In the genomic region with DNA sequence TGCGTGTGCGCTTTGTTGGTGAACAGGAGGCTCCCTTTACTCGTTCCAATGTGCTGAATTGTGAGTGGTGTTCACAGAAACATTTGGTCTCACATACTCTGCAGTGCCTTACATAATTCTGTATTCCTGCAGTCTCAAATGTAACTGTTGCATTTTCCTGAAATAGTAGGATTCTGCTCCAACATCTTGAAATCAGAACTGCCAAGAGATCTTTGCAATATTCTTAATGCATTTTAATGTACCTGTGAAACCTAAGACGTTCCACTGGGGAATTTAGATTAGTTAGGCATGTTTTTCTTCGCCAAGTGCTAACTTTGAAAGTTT, we compare ENCODE assay signal across 13 cellular contexts.
DNase-seq lines count a peak whose midpoint lies in the region; ATAC-seq and TF ChIP-seq lines count a peak whose summit lies in the region.
"Had no signal": no experiment of that assay in that cellular context is flagged by ENCODE, and none has a peak within 500 bp of the region (broad histone marks: within the 10 kb centered on the region; RNA-seq: fewer than 3 reads in every experiment).

No MANE protein-coding gene starts in this region.

- H3K4me1 Mint-ChIP-seq in Caco-2 (ENCODE audit: low read depth, unreplicated experiment): peaks cover 17% of the 10 kb centered on the region
- H3K4me1 Mint-ChIP-seq in WTC11: peaks cover 26% of the 10 kb centered on the region
- H3K4me1 Mint-ChIP-seq in progenitor cell of endocrine pancreas (ENCODE audit: low read depth): peaks cover 15% of the 10 kb centered on the region

- H3K9me2 ChIP-seq in hepatocyte (replicated peaks; ENCODE audit: insufficient read depth): no peaks in the 10 kb centered on the region

- no peaks in the 10 kb centered on the region for H3K27me3 ChIP-seq in Caco-2 (replicated peaks; ENCODE audit: control insufficient read depth, insufficient read depth, low read length)
- peaks cover 50% of the 10 kb centered on the region for H3K27me3 ChIP-seq in hepatocyte

- peak overlapping the region; percentile 83 for H3K4me2 ChIP-seq in hepatocyte
- H3K4me2 ChIP-seq: BLaER1 had no signal

- H3K4me3 Mint-ChIP-seq in Caco-2 (ENCODE audit: unreplicated experiment): peak overlapping the region; percentile 86
- H3K4me3 Mint-ChIP-seq in WTC11: peak overlapping the region; percentile 86
- H3K4me3 Mint-ChIP-seq in progenitor cell of endocrine pancreas (ENCODE audit: low read depth): peak overlapping the region; percentile 76
- H3K4me3 Mint-ChIP-seq: activated naive CD8-positive, alpha-beta T cell treated with anti-CD3 and anti-CD28 coated beads, Interleukin-2, amount 10 ng/mL, durations not matched to agents 7 days and 5 days had no signal

- intact Hi-C loops in Caco-2 (cut with micrococcal nuclease; ENCODE audit: unreplicated experiment): loop anchor here (5.0 kb wide), 1 partner anchor 38 kb away; no protein-coding TSS in a partner anchor

- no peaks in the 10 kb centered on the region for H3K79me2 ChIP-seq in hepatocyte

- H3K9me3 Mint-ChIP-seq in Caco-2 (ENCODE audit: unreplicated experiment) (no peaks in the 10 kb centered on the region), WTC11 (no peaks in the 10 kb centered on the region), progenitor cell of endocrine pancreas (ENCODE audit: low read depth) (no peaks in the 10 kb centered on the region)
- H3K9me3 Mint-ChIP-seq: activated naive CD8-positive, alpha-beta T cell treated with anti-CD3 and anti-CD28 coated beads, Interleukin-2, amount 10 ng/mL, durations not matched to agents 7 days and 5 days had no signal

- POLR2A ChIA-PET in Caco-2 (lab: Charles Lee): no interaction called here
- POLR2A ChIA-PET in WTC11 (lab: Charles Lee): no interaction called here

- WGBS in hepatocyte (ENCODE audit: low lambda C conversion rate, missing lambda C conversion rate): 21% methylated on average over 5 of the region's 5 CpGs

- no TSS peak for BruUV-seq in Caco-2 (replicated peaks; lab: Mats Ljungman, UMichigan)

- peaks cover 22% of the 10 kb centered on the region for H3K4me1 ChIP-seq in Caco-2
- no peaks in the 10 kb centered on the region for H3K4me1 ChIP-seq in hepatocyte (ENCODE audit: insufficient read depth)

- H3K4me3 ChIP-seq in Caco-2 (ENCODE audit: low read depth, low read length) (peak overlapping the region; percentile 35), hepatocyte (peak overlapping the region; percentile 4)
- H3K4me3 ChIP-seq: BLaER1, upper lobe of right lung had no signal

- H3K36me3 ChIP-seq in Caco-2 (ENCODE audit: control insufficient read depth, insufficient read depth, low read length) (no peaks in the 10 kb centered on the region; the same call in 1 of the 2 replicates), hepatocyte (replicated peaks; ENCODE audit: insufficient read depth, low read depth) (no peaks in the 10 kb centered on the region)
- H3K36me3 ChIP-seq: BLaER1, upper lobe of right lung had no signal

- CTCF ChIA-PET in Caco-2 (lab: Charles Lee): no interaction called here
- CTCF ChIA-PET in WTC11 (lab: Charles Lee): interaction anchor here (0.9 to 1.6 kb wide), 4 partner anchors 13 to 323 kb away, joined by 3 to 4 read pairs (median 3); no protein-coding TSS in a partner anchor

- no peak overlapping the region for H2AFZ ChIP-seq in hepatocyte

- no peak for DNase-seq in Caco-2
- no peak for DNase-seq in WTC11 (ENCODE audit: low spot score)
- DNase-seq in hepatocyte (ENCODE audit: low spot score): no peak
- no peak for DNase-seq in progenitor cell of endocrine pancreas (ENCODE audit: low spot score, unreplicated experiment)
- no peak for DNase-seq in KG1 (lab: John Stamatoyannopoulos, UW)
- DNase-seq in stimulated activated naive CD4-positive, alpha-beta T cell (lab: John Stamatoyannopoulos, UW): no peak
- DNase-seq: activated naive CD8-positive, alpha-beta T cell treated with anti-CD3 and anti-CD28 coated beads, Interleukin-2, amount 10 ng/mL, durations not matched to agents 7 days and 5 days; GF-D8; NCI-H2081 treated with DMSO at 0.1 percent for 48 hours; upper lobe of right lung had no signal

- H3K27ac ChIP-seq in hepatocyte: no peak overlapping the region
- H3K27ac ChIP-seq: BLaER1, upper lobe of right lung had no signal

- TF ChIP-seq CTCF in Caco-2 (IDR thresholded peaks at IDR 0.05; ENCODE audit: insufficient read depth in 1 of 2, low read depth in 1 of 2, low read length in 1 of 2, severe bottlenecking in 1 of 2, unreplicated experiment in 1 of 2): no peak
- no peak for TF ChIP-seq CTCF in WTC11 (IDR thresholded peaks at IDR 0.05)
- TF ChIP-seq CTCF in hepatocyte (IDR thresholded peaks at IDR 0.05; ENCODE audit: poor library complexity): no peak
- TF ChIP-seq CTCF in progenitor cell of endocrine pancreas (IDR thresholded peaks at IDR 0.05; ENCODE audit: unreplicated experiment): no peak

- H3K27me3 Mint-ChIP-seq in Caco-2 (ENCODE audit: insufficient read depth, unreplicated experiment) (no peaks in the 10 kb centered on the region), WTC11 (ENCODE audit: low read depth) (peaks cover 26% of the 10 kb centered on the region), progenitor cell of endocrine pancreas (peaks cover 30% of the 10 kb centered on the region)

- no peak overlapping the region for H3K27ac Mint-ChIP-seq in Caco-2 (ENCODE audit: unreplicated experiment)
- no peak overlapping the region for H3K27ac Mint-ChIP-seq in WTC11
- no peak overlapping the region for H3K27ac Mint-ChIP-seq in progenitor cell of endocrine pancreas
- H3K27ac Mint-ChIP-seq: activated naive CD8-positive, alpha-beta T cell treated with anti-CD3 and anti-CD28 coated beads, Interleukin-2, amount 10 ng/mL, durations not matched to agents 7 days and 5 days had no signal

- H3K36me3 Mint-ChIP-seq in Caco-2 (ENCODE audit: insufficient read depth, unreplicated experiment) (no peaks in the 10 kb centered on the region), WTC11 (no peaks in the 10 kb centered on the region), progenitor cell of endocrine pancreas (ENCODE audit: insufficient read depth) (no peaks in the 10 kb centered on the region)
- H3K36me3 Mint-ChIP-seq: activated naive CD8-positive, alpha-beta T cell treated with anti-CD3 and anti-CD28 coated beads, Interleukin-2, amount 10 ng/mL, durations not matched to agents 7 days and 5 days had no signal

- no peak for ATAC-seq in WTC11
- ATAC-seq in GM18498 (IDR thresholded peaks at IDR 0.05; ENCODE audit: unreplicated experiment): no peak
- no peak for ATAC-seq in HG03571 (IDR thresholded peaks at IDR 0.05; ENCODE audit: unreplicated experiment)

- no peaks in the 10 kb centered on the region for H3K9me3 ChIP-seq in Caco-2
- H3K9me3 ChIP-seq in hepatocyte (ENCODE audit: low read depth): no peaks in the 10 kb centered on the region
- H3K9me3 ChIP-seq: BLaER1, upper lobe of right lung had no signal

- H4K20me1 ChIP-seq in hepatocyte (ENCODE audit: insufficient read depth, poor library complexity, severe bottlenecking): no peaks in the 10 kb centered on the region
- H4K20me1 ChIP-seq: BLaER1 had no signal

TF ChIP-seq in WTC11, 78 proteins besides CTCF, POLR2A, EP300 and RAD21 (continues in another document):
- TF ChIP-seq ETV6 (CRISPR knock-in tag; IDR thresholded peaks at IDR 0.05): no peak
- TF ChIP-seq, protein P1, sequence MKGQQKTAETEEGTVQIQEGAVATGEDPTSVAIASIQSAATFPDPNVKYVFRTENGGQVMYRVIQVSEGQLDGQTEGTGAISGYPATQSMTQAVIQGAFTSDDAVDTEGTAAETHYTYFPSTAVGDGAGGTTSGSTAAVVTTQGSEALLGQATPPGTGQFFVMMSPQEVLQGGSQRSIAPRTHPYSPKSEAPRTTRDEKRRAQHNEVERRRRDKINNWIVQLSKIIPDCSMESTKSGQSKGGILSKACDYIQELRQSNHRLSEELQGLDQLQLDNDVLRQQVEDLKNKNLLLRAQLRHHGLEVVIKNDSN (CRISPR knock-in tag; IDR thresholded peaks at IDR 0.05): no peak
- TF ChIP-seq, protein P2, sequence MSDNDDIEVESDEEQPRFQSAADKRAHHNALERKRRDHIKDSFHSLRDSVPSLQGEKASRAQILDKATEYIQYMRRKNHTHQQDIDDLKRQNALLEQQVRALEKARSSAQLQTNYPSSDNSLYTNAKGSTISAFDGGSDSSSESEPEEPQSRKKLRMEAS (CRISPR knock-in tag; IDR thresholded peaks at IDR 0.05): no peak
- no peak for TF ChIP-seq NFATC4 (CRISPR knock-in tag; IDR thresholded peaks at IDR 0.05)
- TF ChIP-seq, protein P3, sequence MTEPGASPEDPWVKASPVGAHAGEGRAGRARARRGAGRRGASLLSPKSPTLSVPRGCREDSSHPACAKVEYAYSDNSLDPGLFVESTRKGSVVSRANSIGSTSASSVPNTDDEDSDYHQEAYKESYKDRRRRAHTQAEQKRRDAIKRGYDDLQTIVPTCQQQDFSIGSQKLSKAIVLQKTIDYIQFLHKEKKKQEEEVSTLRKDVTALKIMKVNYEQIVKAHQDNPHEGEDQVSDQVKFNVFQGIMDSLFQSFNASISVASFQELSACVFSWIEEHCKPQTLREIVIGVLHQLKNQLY (CRISPR knock-in tag; IDR thresholded peaks at IDR 0.05): no peak
- TF ChIP-seq ZNF121 (CRISPR knock-in tag; IDR thresholded peaks at IDR 0.05): no peak
- TF ChIP-seq HMGA2 (CRISPR knock-in tag; IDR thresholded peaks at IDR 0.05): no peak
- TF ChIP-seq, protein P4, sequence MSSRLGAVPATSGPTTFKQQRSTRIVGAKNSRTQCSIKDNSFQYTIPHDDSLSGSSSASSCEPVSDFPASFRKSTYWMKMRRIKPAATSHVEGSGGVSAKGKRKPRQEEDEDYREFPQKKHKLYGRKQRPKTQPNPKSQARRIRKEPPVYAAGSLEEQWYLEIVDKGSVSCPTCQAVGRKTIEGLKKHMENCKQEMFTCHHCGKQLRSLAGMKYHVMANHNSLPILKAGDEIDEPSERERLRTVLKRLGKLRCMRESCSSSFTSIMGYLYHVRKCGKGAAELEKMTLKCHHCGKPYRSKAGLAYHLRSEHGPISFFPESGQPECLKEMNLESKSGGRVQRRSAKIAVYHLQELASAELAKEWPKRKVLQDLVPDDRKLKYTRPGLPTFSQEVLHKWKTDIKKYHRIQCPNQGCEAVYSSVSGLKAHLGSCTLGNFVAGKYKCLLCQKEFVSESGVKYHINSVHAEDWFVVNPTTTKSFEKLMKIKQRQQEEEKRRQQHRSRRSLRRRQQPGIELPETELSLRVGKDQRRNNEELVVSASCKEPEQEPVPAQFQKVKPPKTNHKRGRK (CRISPR knock-in tag; IDR thresholded peaks at IDR 0.05; ENCODE audit: borderline replicate concordance): no peak
- no peak for TF ChIP-seq RORB (CRISPR knock-in tag; IDR thresholded peaks at IDR 0.05)
- TF ChIP-seq ZNF423 (CRISPR knock-in tag; IDR thresholded peaks at IDR 0.05): no peak
- TF ChIP-seq MXD4 (CRISPR knock-in tag; IDR thresholded peaks at IDR 0.05; ENCODE audit: borderline replicate concordance): no peak
- no peak for TF ChIP-seq GABPB1 (CRISPR knock-in tag; IDR thresholded peaks at IDR 0.05)
- TF ChIP-seq SMAD3 (CRISPR knock-in tag; IDR thresholded peaks at IDR 0.05; ENCODE audit: borderline replicate concordance): no peak
